In the genomic region with DNA sequence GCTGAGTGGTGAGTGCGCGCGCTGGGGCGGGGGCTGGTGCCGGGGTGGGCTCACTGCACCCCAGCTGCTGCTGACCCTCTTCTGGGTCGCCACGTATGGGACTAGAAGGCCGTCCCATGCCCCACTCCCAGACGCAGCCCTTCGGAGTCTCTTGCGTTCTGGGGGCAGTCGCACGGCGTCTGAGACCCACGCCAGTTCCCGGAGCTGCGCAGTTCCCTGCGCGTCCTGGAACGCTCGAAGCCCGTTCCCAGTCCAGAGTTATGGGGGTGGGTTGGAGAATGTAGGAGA, we compare ENCODE assay signal across 1 cellular context.
A peak's percentile ranks its signal among the peaks of the same experiment; 100 is the strongest.
TF ChIP-seq lines count a peak whose summit lies in the region.

No MANE protein-coding gene starts in this region.

TF ChIP-seq in WTC11, 78 proteins besides CTCF, POLR2A, EP300 and RAD21 (continued from another document):
- TF ChIP-seq, protein P1, sequence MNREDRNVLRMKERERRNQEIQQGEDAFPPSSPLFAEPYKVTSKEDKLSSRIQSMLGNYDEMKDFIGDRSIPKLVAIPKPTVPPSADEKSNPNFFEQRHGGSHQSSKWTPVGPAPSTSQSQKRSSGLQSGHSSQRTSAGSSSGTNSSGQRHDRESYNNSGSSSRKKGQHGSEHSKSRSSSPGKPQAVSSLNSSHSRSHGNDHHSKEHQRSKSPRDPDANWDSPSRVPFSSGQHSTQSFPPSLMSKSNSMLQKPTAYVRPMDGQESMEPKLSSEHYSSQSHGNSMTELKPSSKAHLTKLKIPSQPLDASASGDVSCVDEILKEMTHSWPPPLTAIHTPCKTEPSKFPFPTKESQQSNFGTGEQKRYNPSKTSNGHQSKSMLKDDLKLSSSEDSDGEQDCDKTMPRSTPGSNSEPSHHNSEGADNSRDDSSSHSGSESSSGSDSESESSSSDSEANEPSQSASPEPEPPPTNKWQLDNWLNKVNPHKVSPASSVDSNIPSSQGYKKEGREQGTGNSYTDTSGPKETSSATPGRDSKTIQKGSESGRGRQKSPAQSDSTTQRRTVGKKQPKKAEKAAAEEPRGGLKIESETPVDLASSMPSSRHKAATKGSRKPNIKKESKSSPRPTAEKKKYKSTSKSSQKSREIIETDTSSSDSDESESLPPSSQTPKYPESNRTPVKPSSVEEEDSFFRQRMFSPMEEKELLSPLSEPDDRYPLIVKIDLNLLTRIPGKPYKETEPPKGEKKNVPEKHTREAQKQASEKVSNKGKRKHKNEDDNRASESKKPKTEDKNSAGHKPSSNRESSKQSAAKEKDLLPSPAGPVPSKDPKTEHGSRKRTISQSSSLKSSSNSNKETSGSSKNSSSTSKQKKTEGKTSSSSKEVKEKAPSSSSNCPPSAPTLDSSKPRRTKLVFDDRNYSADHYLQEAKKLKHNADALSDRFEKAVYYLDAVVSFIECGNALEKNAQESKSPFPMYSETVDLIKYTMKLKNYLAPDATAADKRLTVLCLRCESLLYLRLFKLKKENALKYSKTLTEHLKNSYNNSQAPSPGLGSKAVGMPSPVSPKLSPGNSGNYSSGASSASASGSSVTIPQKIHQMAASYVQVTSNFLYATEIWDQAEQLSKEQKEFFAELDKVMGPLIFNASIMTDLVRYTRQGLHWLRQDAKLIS (CRISPR knock-in tag; IDR thresholded peaks at IDR 0.05; ENCODE audit: borderline replicate concordance) = no peak
- TF ChIP-seq, protein P2, sequence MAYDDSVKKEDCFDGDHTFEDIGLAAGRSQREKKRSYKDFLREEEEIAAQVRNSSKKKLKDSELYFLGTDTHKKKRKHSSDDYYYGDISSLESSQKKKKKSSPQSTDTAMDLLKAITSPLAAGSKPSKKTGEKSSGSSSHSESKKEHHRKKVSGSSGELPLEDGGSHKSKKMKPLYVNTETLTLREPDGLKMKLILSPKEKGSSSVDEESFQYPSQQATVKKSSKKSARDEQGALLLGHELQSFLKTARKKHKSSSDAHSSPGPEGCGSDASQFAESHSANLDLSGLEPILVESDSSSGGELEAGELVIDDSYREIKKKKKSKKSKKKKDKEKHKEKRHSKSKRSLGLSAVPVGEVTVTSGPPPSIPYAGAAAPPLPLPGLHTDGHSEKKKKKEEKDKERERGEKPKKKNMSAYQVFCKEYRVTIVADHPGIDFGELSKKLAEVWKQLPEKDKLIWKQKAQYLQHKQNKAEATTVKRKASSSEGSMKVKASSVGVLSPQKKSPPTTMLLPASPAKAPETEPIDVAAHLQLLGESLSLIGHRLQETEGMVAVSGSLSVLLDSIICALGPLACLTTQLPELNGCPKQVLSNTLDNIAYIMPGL (CRISPR knock-in tag; IDR thresholded peaks at IDR 0.05) = peak; percentile 33; the same call in 1 of the 2 replicates
- TF ChIP-seq, protein P3, sequence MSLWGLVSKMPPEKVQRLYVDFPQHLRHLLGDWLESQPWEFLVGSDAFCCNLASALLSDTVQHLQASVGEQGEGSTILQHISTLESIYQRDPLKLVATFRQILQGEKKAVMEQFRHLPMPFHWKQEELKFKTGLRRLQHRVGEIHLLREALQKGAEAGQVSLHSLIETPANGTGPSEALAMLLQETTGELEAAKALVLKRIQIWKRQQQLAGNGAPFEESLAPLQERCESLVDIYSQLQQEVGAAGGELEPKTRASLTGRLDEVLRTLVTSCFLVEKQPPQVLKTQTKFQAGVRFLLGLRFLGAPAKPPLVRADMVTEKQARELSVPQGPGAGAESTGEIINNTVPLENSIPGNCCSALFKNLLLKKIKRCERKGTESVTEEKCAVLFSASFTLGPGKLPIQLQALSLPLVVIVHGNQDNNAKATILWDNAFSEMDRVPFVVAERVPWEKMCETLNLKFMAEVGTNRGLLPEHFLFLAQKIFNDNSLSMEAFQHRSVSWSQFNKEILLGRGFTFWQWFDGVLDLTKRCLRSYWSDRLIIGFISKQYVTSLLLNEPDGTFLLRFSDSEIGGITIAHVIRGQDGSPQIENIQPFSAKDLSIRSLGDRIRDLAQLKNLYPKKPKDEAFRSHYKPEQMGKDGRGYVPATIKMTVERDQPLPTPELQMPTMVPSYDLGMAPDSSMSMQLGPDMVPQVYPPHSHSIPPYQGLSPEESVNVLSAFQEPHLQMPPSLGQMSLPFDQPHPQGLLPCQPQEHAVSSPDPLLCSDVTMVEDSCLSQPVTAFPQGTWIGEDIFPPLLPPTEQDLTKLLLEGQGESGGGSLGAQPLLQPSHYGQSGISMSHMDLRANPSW (CRISPR knock-in tag; conservative IDR thresholded peaks at IDR 0.05; ENCODE audit: low read depth) = no peak
- no peak for TF ChIP-seq ZNF138 (CRISPR knock-in tag; conservative IDR thresholded peaks at IDR 0.05)
